ENCODE assay signal across 14 cellular contexts in the genomic region with DNA sequence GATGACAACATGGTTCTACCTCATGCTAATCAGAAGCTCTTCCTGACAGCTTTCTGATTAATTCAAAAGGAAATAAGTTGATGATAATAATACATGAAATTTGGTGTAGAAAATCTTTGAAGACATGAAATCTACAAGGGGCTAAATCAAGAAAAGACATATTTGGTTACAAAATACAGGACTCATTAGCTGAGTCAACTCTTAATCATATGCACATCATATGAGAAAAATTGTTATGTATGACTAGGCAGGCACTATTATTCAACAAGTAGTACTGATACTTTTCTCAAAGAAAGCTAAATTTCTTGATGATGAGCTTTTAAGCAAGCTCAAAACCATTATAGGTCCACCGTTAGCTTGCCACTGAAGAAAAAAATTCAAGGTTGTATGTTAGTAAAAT. TPM values are rescaled to one million over a fixed set of nuclear protein-coding genes. Genes with fewer than 3 reads are reported as not detected.
"Had no signal": no experiment of that assay in that cellular context is flagged by ENCODE, and none has a peak within 500 bp of the region (broad histone marks: within the 10 kb centered on the region; RNA-seq: fewer than 3 reads in every experiment).

No MANE protein-coding gene starts in this region.

- H3K27ac ChIP-seq: thoracic aorta had no signal

- H3K9me3 ChIP-seq: thoracic aorta had no signal

- ATAC-seq: activated T-cell treated with anti-CD3 and anti-CD28 coated beads, Interleukin-2, amount 50 U/mL, for 4 hours; natural killer cell treated with Interleukin-12 subunit alpha and Interleukin-12 subunit beta and Interleukin-15 and Interleukin-18, amount 100 ng/mL, for 72 hours; stimulated activated naive CD8-positive, alpha-beta T cell treated with anti-CD3 and anti-CD28 coated beads, Interleukin-15, amount 100 ng/mL, for 72 hours; WTC11 had no signal

- H3K4me3 ChIP-seq: thoracic aorta had no signal

- DNase-seq: activated CD4-positive, alpha-beta memory T cell treated with anti-CD3 and anti-CD28 coated beads, Interleukin-2, amount 10 ng/mL, durations not matched to agents 7 days and 5 days; activated CD4-positive, alpha-beta T cell treated with anti-CD3 and anti-CD28 coated beads for 4 hours; activated effector memory CD4-positive, alpha-beta T cell treated with Interleukin-2 at 50 U/mL for 16 hours; activated naive CD4-positive, alpha-beta T cell treated with anti-CD3 and anti-CD28 coated beads, Interleukin-2, amount 50 U/mL, for 16 hours; activated T-cell treated with anti-CD3 and anti-CD28 coated beads, Interleukin-2, amount 50 U/mL, for 4 hours; caudate nucleus; hypothalamus; kidney glomerular epithelial cell; posterior cingulate gyrus; small intestine; stimulated activated naive CD8-positive, alpha-beta T cell treated with anti-CD3 and anti-CD28 coated beads, Interleukin-15, amount 100 ng/mL, for 72 hours had no signal

- H3K36me3 ChIP-seq: thoracic aorta had no signal

RNA-seq across cellular contexts. Expression of gene ABCC9, which starts 7.1 kb away (rescaled TPM):
- total RNA-seq: activated CD4-positive, alpha-beta memory T cell treated with anti-CD3 and anti-CD28 coated beads, Interleukin-2, amount 10 ng/mL, durations not matched to agents 7 days and 5 days; natural killer cell treated with Interleukin-12 subunit alpha and Interleukin-12 subunit beta and Interleukin-15 and Interleukin-18, amount 100 ng/mL, for 72 hours had no signal
